In the genomic region with DNA sequence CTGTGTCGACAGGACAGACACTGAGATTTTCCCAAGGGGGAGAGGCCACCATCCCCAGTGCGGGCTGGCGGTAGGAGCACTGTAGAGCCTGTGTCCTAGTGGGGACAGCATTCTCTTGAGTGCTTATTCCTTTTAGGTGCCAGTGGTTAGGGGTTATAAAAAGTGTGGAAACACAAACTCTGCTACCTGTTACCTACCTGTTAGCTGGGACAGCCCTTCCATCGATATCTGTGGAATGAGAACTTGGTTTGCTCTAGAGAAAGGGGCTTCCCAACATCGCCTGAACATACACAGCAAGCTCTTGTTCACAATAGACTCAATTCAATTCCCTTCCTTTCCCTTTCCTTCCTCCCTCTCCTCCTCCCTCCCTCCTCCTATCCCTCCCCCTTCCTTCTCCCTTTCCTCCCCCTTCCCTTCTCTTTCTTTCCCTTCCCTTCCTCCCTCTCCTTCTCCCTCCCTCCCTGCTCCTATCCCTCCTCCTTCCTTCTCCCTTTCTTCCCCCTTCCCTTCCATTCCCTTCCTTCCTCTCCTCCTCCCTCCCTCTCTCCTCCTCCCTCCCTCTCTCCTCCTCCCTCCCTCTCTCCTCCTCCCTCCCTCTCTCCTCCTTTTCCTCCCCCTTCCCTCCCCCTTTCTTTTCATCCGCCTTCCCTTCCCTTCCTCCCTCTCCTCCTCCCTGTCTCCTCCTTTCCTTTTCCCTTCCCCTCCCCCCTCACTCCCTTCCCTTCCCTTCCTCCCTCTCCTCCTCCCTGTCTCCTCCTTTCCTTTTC, we compare ENCODE assay signal across 26 cellular contexts.
"Had no signal": no experiment of that assay in that cellular context is flagged by ENCODE, and none has a peak within 500 bp of the region (broad histone marks: within the 10 kb centered on the region; RNA-seq: fewer than 3 reads in every experiment).

No MANE protein-coding gene starts in this region.

- H3K9me3 ChIP-seq: left ventricle myocardium inferior, ovary, right atrium auricular region, tibial nerve, vagina had no signal

- H3K4me1 Mint-ChIP-seq: mesothelial cell of epicardium; naive B cell; natural killer cell; stimulated activated memory B cell treated with anti-CD40 and anti-IgM and Interleukin-4, amounts not matched to agents 10 μg/mL and 1 μg/mL and 100 μg/mL, for 72 hours; stimulated activated naive CD8-positive, alpha-beta T cell treated with anti-CD3 and anti-CD28 coated beads, Interleukin-15, amount 100 ng/mL, for 72 hours had no signal

- H3K4me3 ChIP-seq: hepatocyte, left ventricle myocardium inferior, lung, neural progenitor cell, ovary, right atrium auricular region, skin epidermis, tibial nerve, vagina had no signal

- H3K9ac ChIP-seq: neural progenitor cell had no signal

- H3K27ac Mint-ChIP-seq: mesothelial cell of epicardium; naive B cell; natural killer cell; nephron progenitor cell; neural progenitor cell; progenitor cell of endocrine pancreas; stimulated activated memory B cell treated with anti-CD40 and anti-IgM and Interleukin-4, amounts not matched to agents 10 μg/mL and 1 μg/mL and 100 μg/mL, for 72 hours; stimulated activated naive CD8-positive, alpha-beta T cell treated with anti-CD3 and anti-CD28 coated beads, Interleukin-15, amount 100 ng/mL, for 72 hours; type B pancreatic cell had no signal

- H3K27me3 Mint-ChIP-seq: stimulated activated memory B cell treated with anti-CD40 and anti-IgM and Interleukin-4, amounts not matched to agents 10 μg/mL and 1 μg/mL and 100 μg/mL, for 72 hours; stimulated activated naive CD8-positive, alpha-beta T cell treated with anti-CD3 and anti-CD28 coated beads, Interleukin-15, amount 100 ng/mL, for 72 hours had no signal

- H2AFZ ChIP-seq: hepatocyte, neural progenitor cell had no signal

- H3K36me3 ChIP-seq: left ventricle myocardium inferior, neural progenitor cell, ovary, right atrium auricular region, tibial nerve, vagina had no signal

- H3K27me3 ChIP-seq: hepatocyte, neural progenitor cell, ovary, right atrium auricular region, tibial nerve, vagina had no signal

- H3K4me2 ChIP-seq: hepatocyte, neural progenitor cell had no signal

- ATAC-seq: natural killer cell; sciatic nerve; stimulated activated memory B cell treated with anti-CD40 and anti-IgM and Interleukin-4, amounts not matched to agents 10 μg/mL and 1 μg/mL and 100 μg/mL, for 72 hours; stimulated activated naive CD8-positive, alpha-beta T cell treated with anti-CD3 and anti-CD28 coated beads, Interleukin-15, amount 100 ng/mL, for 72 hours had no signal

- H3K4me1 ChIP-seq: left ventricle myocardium inferior, right atrium auricular region, tibial nerve, vagina had no signal

- H3K36me3 Mint-ChIP-seq: mesothelial cell of epicardium; naive B cell; natural killer cell; neural progenitor cell; stimulated activated memory B cell treated with anti-CD40 and anti-IgM and Interleukin-4, amounts not matched to agents 10 μg/mL and 1 μg/mL and 100 μg/mL, for 72 hours; type B pancreatic cell had no signal

- DNase-seq: islet precursor cell; left ventricle myocardium inferior; mesendoderm; naive B cell; natural killer cell; nephron progenitor cell; stimulated activated CD4-positive, alpha-beta T cell treated with anti-CD3 and anti-CD28 coated beads, Interleukin-1b, Interleukin-23, amount 100 ng/mL, for 48 hours; stimulated activated CD4-positive, alpha-beta T cell treated with anti-CD3 and anti-CD28 coated beads, Interleukin-2, amount 100 ng/mL, for 48 hours; stimulated activated CD4-positive, alpha-beta T cell treated with anti-CD3 and anti-CD28 coated beads, Interleukin-4, amount 100 ng/mL, for 4 hours; stimulated activated CD8-positive, alpha-beta memory T cell treated with anti-CD3 and anti-CD28 coated beads, Interleukin-4, amount 100 ng/mL, for 48 hours; stimulated activated naive CD4-positive, alpha-beta T cell treated with Interleukin-2 at 50 U/mL for 16 hours; stimulated activated naive CD8-positive, alpha-beta T cell treated with anti-CD3 and anti-CD28 coated beads, Interleukin-15, amount 100 ng/mL, for 72 hours; substantia nigra had no signal

- H3K4me3 Mint-ChIP-seq: mesothelial cell of epicardium; naive B cell; natural killer cell; nephron progenitor cell; neural progenitor cell; stimulated activated memory B cell treated with anti-CD40 and anti-IgM and Interleukin-4, amounts not matched to agents 10 μg/mL and 1 μg/mL and 100 μg/mL, for 72 hours; stimulated activated naive CD8-positive, alpha-beta T cell treated with anti-CD3 and anti-CD28 coated beads, Interleukin-15, amount 100 ng/mL, for 72 hours; type B pancreatic cell had no signal

- H3K79me2 ChIP-seq: hepatocyte had no signal

- H3K27ac ChIP-seq: hepatocyte, left ventricle myocardium inferior, neural progenitor cell, ovary, right atrium auricular region, skin epidermis, tibial nerve, vagina had no signal
